Comparison of ENCODE assay signal across 1 cellular context in genomic region chr2:27118525-27119329, GRCh38.
TF ChIP-seq lines count a peak whose summit lies in the region.

TSS of gene CGREF1 (minus strand) at chr2:27119128. CDS start at chr2:27104366, 14,762 bp downstream.

TF ChIP-seq in HepG2, 621 proteins besides CTCF, POLR2A, EP300 and RAD21 (continued from another document and continues in another):
- TF ChIP-seq ZGPAT (CRISPR knock-in tag; IDR thresholded peaks at IDR 0.05) (0 out of 2 replicates have a peak, but pooled peaks have one; percentile 20), KLF6 (CRISPR knock-in tag; IDR thresholded peaks at IDR 0.05) (peak; percentile 45; the same call in 1 of the 2 replicates), BCL6 (CRISPR knock-in tag; IDR thresholded peaks at IDR 0.05) (0 out of 2 replicates have a peak, but pooled peaks have one; percentile 3), BRF2 (CRISPR knock-in tag; IDR thresholded peaks at IDR 0.05) (no peak), TRIM24 (CRISPR knock-in tag; IDR thresholded peaks at IDR 0.05) (no peak), YEATS4 (CRISPR knock-in tag; IDR thresholded peaks at IDR 0.05; ENCODE audit: borderline replicate concordance) (peak; percentile 55; the same call in 1 of the 2 replicates), ZNF710 (CRISPR knock-in tag; IDR thresholded peaks at IDR 0.05; ENCODE audit: borderline replicate concordance) (peak; percentile 65; the same call in 1 of the 2 replicates), ZBTB38 (CRISPR knock-in tag; IDR thresholded peaks at IDR 0.05) (peak; percentile 90), HIC2 (CRISPR knock-in tag; IDR thresholded peaks at IDR 0.05; ENCODE audit: low read depth) (0 out of 2 replicates have a peak, but pooled peaks have one; percentile 17), NR0B2 (CRISPR knock-in tag; IDR thresholded peaks at IDR 0.05) (peak; percentile 74; the same call in 1 of the 2 replicates), ZBTB4 (CRISPR knock-in tag; IDR thresholded peaks at IDR 0.05; ENCODE audit: borderline replicate concordance) (0 out of 2 replicates have a peak, but pooled peaks have one; percentile 68), ZBTB2 (CRISPR knock-in tag; IDR thresholded peaks at IDR 0.05; ENCODE audit: low read depth) (peak; percentile 65; the same call in 1 of the 2 replicates), ERF (CRISPR knock-in tag; IDR thresholded peaks at IDR 0.05) (0 out of 2 replicates have a peak, but pooled peaks have one; percentile 27), MNT (IDR thresholded peaks at IDR 0.05) (peak; percentile 89), CENPT (CRISPR knock-in tag; IDR thresholded peaks at IDR 0.05; ENCODE audit: low read depth) (peak; percentile 73; the same call in 1 of the 2 replicates), ARNT2 (CRISPR knock-in tag; IDR thresholded peaks at IDR 0.05; ENCODE audit: low read depth) (peak; percentile 67; the same call in 1 of the 2 replicates), SP1 (IDR thresholded peaks at IDR 0.05) (no peak), SP1 (CRISPR knock-in tag; IDR thresholded peaks at IDR 0.05) (no peak), AGO1 (IDR thresholded peaks at IDR 0.05; ENCODE audit: low read depth, low read length, poor library complexity, severe bottlenecking) (peak; percentile 21), ZNF800 (CRISPR knock-in tag; IDR thresholded peaks at IDR 0.05) (0 out of 2 replicates have a peak, but pooled peaks have one; percentile 28), PATZ1 (CRISPR knock-in tag; IDR thresholded peaks at IDR 0.05) (peak; percentile 7; the same call in 1 of the 2 replicates), HMGXB4 (CRISPR knock-in tag; IDR thresholded peaks at IDR 0.05; ENCODE audit: borderline replicate concordance in 1 of 2, low read depth in 1 of 2) (peak; percentile 53 to 65), GTF3A (CRISPR knock-in tag; conservative IDR thresholded peaks at IDR 0.05) (no peak), ZNF446 (CRISPR knock-in tag; IDR thresholded peaks at IDR 0.05) (peak; percentile 18; the same call in 1 of the 2 replicates), ZNF674 (CRISPR knock-in tag; IDR thresholded peaks at IDR 0.05; ENCODE audit: low read depth) (0 out of 2 replicates have a peak, but pooled peaks have one; percentile 25), ZBTB33 (CRISPR knock-in tag; IDR thresholded peaks at IDR 0.05) (peak; percentile 88), SIX1 (CRISPR knock-in tag; IDR thresholded peaks at IDR 0.05; ENCODE audit: borderline replicate concordance) (no peak), XRCC5 (optimal IDR thresholded peaks at IDR 0.05; ENCODE audit: low read length) (peak; percentile 9)
